14 cellular contexts compared by ENCODE assay signal in genomic region chr22:43829904-43830851, GRCh38. TPM values are rescaled to one million over a fixed set of nuclear protein-coding genes. Genes with fewer than 3 reads are reported as not detected.
DNase-seq lines count a peak whose midpoint lies in the region; TF ChIP-seq lines count a peak whose summit lies in the region.
"Had no signal": no experiment of that assay in that cellular context is flagged by ENCODE, and none has a peak within 500 bp of the region (broad histone marks: within the 10 kb centered on the region; RNA-seq: fewer than 3 reads in every experiment).

No MANE protein-coding gene starts in this region.

- no peaks in the 10 kb centered on the region for H3K9me3 ChIP-seq in SK-N-SH
- H3K9me3 ChIP-seq in stomach: no peaks in the 10 kb centered on the region
- no peaks in the 10 kb centered on the region for H3K9me3 ChIP-seq in CD4-positive, alpha-beta memory T cell (ENCODE audit: control insufficient read depth in 1 of 2, low read length in 2 of 2)
- H3K9me3 ChIP-seq: Caco-2 had no signal

- peaks cover 8 to 9% of the 10 kb centered on the region in 2 donors for H3K27me3 Mint-ChIP-seq in CD4-positive, alpha-beta memory T cell

- no peak for TF ChIP-seq POLR2A in stomach (IDR thresholded peaks at IDR 0.05)

- H3F3A ChIP-seq in SK-N-SH (replicated peaks; ENCODE audit: insufficient read depth): peaks cover 5% of the 10 kb centered on the region

- H2AFZ ChIP-seq in SK-N-SH (ENCODE audit: low read depth): no peak overlapping the region

- no peak overlapping the region for H3K27ac Mint-ChIP-seq in CD4-positive, alpha-beta memory T cell
- H3K27ac Mint-ChIP-seq: activated T-cell treated with anti-CD3 and anti-CD28 coated beads, Interleukin-2, amount 50 U/mL, for 24 hours; immature natural killer cell; T-helper 2 cell treated with Interferon-gamma antibody and Interleukin-4, amounts not matched to agents 5 μg/mL and 100 μg/mL, for 36 hours had no signal

- no peaks in the 10 kb centered on the region for H3K36me3 Mint-ChIP-seq in CD4-positive, alpha-beta memory T cell
- H3K36me3 Mint-ChIP-seq: immature natural killer cell had no signal

- H3K27ac ChIP-seq in SK-N-SH (ENCODE audit: low read depth in 2 of 2, low read length in 1 of 2): peak overlapping the region in 1 of 2 experiments; percentile 58; a peak in 2 of 4 replicates
- peak overlapping the region in 2 of 5 donors; percentile 57 to 58 for H3K27ac ChIP-seq in stomach
- no peak overlapping the region for H3K27ac ChIP-seq in CD4-positive, alpha-beta memory T cell (ENCODE audit: low read depth, low read length)

- DNase-seq in DMS79 (lab: John Stamatoyannopoulos, UW) (peak; percentile 34), SK-N-SH (peak; percentile 62), glomerular visceral epithelial cell (ENCODE audit: extremely low spot score) (peak; percentile 43), retina (peak; percentile 65), iPS-NIHi7 (ENCODE audit: extremely low spot score) (no peak), RPMI8226 (no peak), stomach (no peak)
- DNase-seq in CD4-positive, alpha-beta memory T cell: no peak
- DNase-seq: activated T-cell treated with anti-CD3 and anti-CD28 coated beads, Interleukin-2, amount 50 U/mL, for 24 hours; Caco-2; immature natural killer cell; KG1 had no signal

- TF ChIP-seq EP300 in SK-N-SH (IDR thresholded peaks at IDR 0.05; ENCODE audit: borderline replicate concordance in 1 of 2, low read depth in 1 of 2, low read length in 1 of 2): no peak
- TF ChIP-seq EP300 in stomach (IDR thresholded peaks at IDR 0.05): no peak

- peaks cover 0 to 36% of the 10 kb centered on the region in 2 experiments; a peak in 2 of 4 replicates for H3K4me1 ChIP-seq in SK-N-SH (ENCODE audit: control insufficient read depth in 1 of 2, insufficient read depth in 2 of 2, low read depth in 1 of 2, low read length in 1 of 2)
- peaks cover 6 to 23% (median 11%) of the 10 kb centered on the region in 4 donors for H3K4me1 ChIP-seq in stomach
- no peaks in the 10 kb centered on the region for H3K4me1 ChIP-seq in CD4-positive, alpha-beta memory T cell (ENCODE audit: insufficient read depth, low read length)
- H3K4me1 ChIP-seq: Caco-2 had no signal

- 73% methylated on average over 15 of the region's 33 CpGs for WGBS in SK-N-SH (ENCODE audit: low lambda C conversion rate)
- WGBS in stomach, 5 donors: 68 to 76% (median 71%) methylated on average over 33 of the region's 33 CpGs

- no peaks in the 10 kb centered on the region for H4K20me1 ChIP-seq in SK-N-SH (ENCODE audit: insufficient read depth)

- H3K4me1 Mint-ChIP-seq in CD4-positive, alpha-beta memory T cell: no peaks in the 10 kb centered on the region
- H3K4me1 Mint-ChIP-seq: immature natural killer cell had no signal

- no peak overlapping the region for H3K4me2 ChIP-seq in SK-N-SH

- CTCF ChIA-PET in SK-N-SH (lab: Yijun Ruan, JAX): interaction anchor here (0.9 to 2.5 kb wide), 6 partner anchors 14 to 556 kb away, joined by 3 to 15 read pairs (median 4); no protein-coding TSS in a partner anchor
- CTCF ChIA-PET in CD4-positive, alpha-beta memory T cell (lab: Charles Lee; ENCODE audit: partially characterized antibody): interaction anchor here (0.5 kb wide), 1 partner anchor 986 kb away, joined by 4 read pairs; no protein-coding TSS in a partner anchor

- H3K36me3 ChIP-seq in SK-N-SH (replicated peaks in 1 of 2; ENCODE audit: control insufficient read depth in 1 of 2, insufficient read depth in 2 of 2, low read length in 1 of 2): no peaks in the 10 kb centered on the region
- no peaks in the 10 kb centered on the region for H3K36me3 ChIP-seq in stomach
- no peaks in the 10 kb centered on the region for H3K36me3 ChIP-seq in CD4-positive, alpha-beta memory T cell (ENCODE audit: insufficient read depth, low read length)

- POLR2A ChIA-PET in SK-N-SH (lab: Yijun Ruan, JAX): interaction anchor here (0.7 kb wide), 1 partner anchor 14 kb away, joined by 3 read pairs; no protein-coding TSS in a partner anchor
- POLR2A ChIA-PET in CD4-positive, alpha-beta memory T cell (lab: Charles Lee; ENCODE audit: partially characterized antibody): no interaction called here

- TF ChIP-seq CTCF in SK-N-SH (IDR thresholded peaks at IDR 0.05): no peak
- TF ChIP-seq CTCF in stomach (IDR thresholded peaks at IDR 0.05): no peak

- no peaks in the 10 kb centered on the region for H3K27me3 ChIP-seq in SK-N-SH (ENCODE audit: insufficient read depth)
- peaks cover 0 to 36% (median 0%) of the 10 kb centered on the region in 3 donors for H3K27me3 ChIP-seq in stomach
- H3K27me3 ChIP-seq in CD4-positive, alpha-beta memory T cell (ENCODE audit: insufficient read depth, low read length): no peaks in the 10 kb centered on the region

- H3K79me2 ChIP-seq in SK-N-SH (ENCODE audit: insufficient read depth): no peaks in the 10 kb centered on the region

- intact Hi-C loops in stomach (cut with DNase I; ENCODE audit: low total_unique reads): no loop called here
- intact Hi-C loops in CD4-positive, alpha-beta memory T cell (cut with micrococcal nuclease): no loop called here

- H3K4me3 ChIP-seq in SK-N-SH (ENCODE audit: low read depth in 2 of 2, low read length in 1 of 2) (no peak overlapping the region), stomach (no peak overlapping the region)
- no peak overlapping the region for H3K4me3 ChIP-seq in CD4-positive, alpha-beta memory T cell (ENCODE audit: low read length in 2 of 2)

- no peaks in the 10 kb centered on the region for H3K9me2 ChIP-seq in SK-N-SH

- TF ChIP-seq RAD21 in SK-N-SH (IDR thresholded peaks at IDR 0.05; ENCODE audit: low read length): no peak

- no peaks in the 10 kb centered on the region for H3K9me3 Mint-ChIP-seq in CD4-positive, alpha-beta memory T cell
- H3K9me3 Mint-ChIP-seq: activated T-cell treated with anti-CD3 and anti-CD28 coated beads, Interleukin-2, amount 50 U/mL, for 24 hours; immature natural killer cell; T-helper 2 cell treated with Interferon-gamma antibody and Interleukin-4, amounts not matched to agents 5 μg/mL and 100 μg/mL, for 36 hours had no signal

- no peak overlapping the region for H3K9ac ChIP-seq in SK-N-SH

- no peak overlapping the region for H3K4me3 Mint-ChIP-seq in CD4-positive, alpha-beta memory T cell
- H3K4me3 Mint-ChIP-seq: activated T-cell treated with anti-CD3 and anti-CD28 coated beads, Interleukin-2, amount 50 U/mL, for 24 hours; immature natural killer cell; T-helper 2 cell treated with Interferon-gamma antibody and Interleukin-4, amounts not matched to agents 5 μg/mL and 100 μg/mL, for 36 hours had no signal

TF ChIP-seq in SK-N-SH, 30 proteins besides CTCF, POLR2A, EP300 and RAD21:
- TF ChIP-seq NFIC (IDR thresholded peaks at IDR 0.05; ENCODE audit: borderline replicate concordance): no peak

RNA-seq across cellular contexts. Expression of gene EFCAB6, which starts 18.1 kb away (rescaled TPM):
- 0.41 and 0.46 TPM in 2 replicates for polyA plus RNA-seq in SK-N-SH (2012; rRNA removed)
- 0.63 and 0.86 TPM in 2 replicates for polyA plus RNA-seq in SK-N-SH (2012; cell fraction: cytosol; rRNA removed)
- 0.90 and 0.91 TPM in 2 replicates for polyA plus RNA-seq in SK-N-SH (2012; cell fraction: nucleus; rRNA removed)
- total RNA-seq in stomach: 10 to 100 TPM in 1 of 5 donors, 1 to 10 TPM in 3, under 1 TPM in 1; 0.29 to 10.5 (median 6.2) TPM
- 1 to 10 TPM in 2 of 3 donors, under 1 TPM in 1; 0.68 to 2.3 (median 1.7) TPM for polyA plus RNA-seq in stomach
- under 1 TPM; 0.84 to 0.91 TPM for total RNA-seq in CD4-positive, alpha-beta memory T cell
- polyA plus RNA-seq in CD4-positive, alpha-beta memory T cell: under 1 TPM in 1 of 2 donors, not detected in 1; 0.15 TPM
- total RNA-seq: Caco-2 had no signal

RNA-seq across cellular contexts. Expression of gene SULT4A1, which starts 32.1 kb away (rescaled TPM):
- polyA plus RNA-seq in SK-N-SH (2012; rRNA removed): 3.9 and 4.1 TPM in 2 replicates
- polyA plus RNA-seq in SK-N-SH (2012; cell fraction: cytosol; rRNA removed): 2.2 and 2.3 TPM in 2 replicates
- 25.0 and 44.6 TPM in 2 replicates for polyA plus RNA-seq in SK-N-SH (2012; cell fraction: nucleus; rRNA removed)
- total RNA-seq in stomach: 1 to 10 TPM in 2 of 5 donors, not detected in 3; 1.0 to 2.2 TPM
- under 1 TPM in 2 of 3 donors, not detected in 1; 0.12 to 0.53 TPM for polyA plus RNA-seq in stomach
- total RNA-seq in CD4-positive, alpha-beta memory T cell: not detected
- not detected for polyA plus RNA-seq in CD4-positive, alpha-beta memory T cell
- total RNA-seq: Caco-2, dermis microvascular lymphatic vessel endothelial cell had no signal
- polyA plus RNA-seq: immature natural killer cell had no signal

Comparison
In these comparisons a context has a peak if more than half of its experiments do, and no peak if none do; other contexts are left out.
1. DNase-seq: peak in DMS79 (single experiment), SK-N-SH (single experiment), glomerular visceral epithelial cell (single experiment) and retina (single experiment); none in iPS-NIHi7 (single experiment), RPMI8226 (single experiment), stomach (single experiment) and CD4-positive, alpha-beta memory T cell (0 of 5).